In genomic region chr5:51559921-51560658, GRCh38 we compare ENCODE assay signal across 31 cellular contexts.
"Had no signal": no experiment of that assay in that cellular context is flagged by ENCODE, and none has a peak within 500 bp of the region (broad histone marks: within the 10 kb centered on the region; RNA-seq: fewer than 3 reads in every experiment).

No MANE protein-coding gene starts in this region.

- DNase-seq: activated B cell treated with CpG ODN at 0.5 μM for 24 hours; activated CD4-positive, alpha-beta memory T cell treated with anti-CD3 and anti-CD28 coated beads for 36 hours; activated CD4-positive, alpha-beta T cell treated with anti-CD3 and anti-CD28 coated beads for 4 hours; activated CD4-positive, alpha-beta T cell treated with anti-CD3 and anti-CD28 coated beads, Interleukin-2, amount 10 ng/mL, durations not matched to agents 24 days and 14 days; activated CD4-positive, alpha-beta T cell treated with anti-CD3 and anti-CD28 coated beads, Interleukin-2, amount 50 U/mL, for 1 hour; activated CD4-positive, alpha-beta T cell treated with anti-CD3 and anti-CD28 coated beads, Interleukin-2, amount 50 U/mL, for 4 hours; activated CD4-positive, CD25-positive, alpha-beta regulatory T cell treated with anti-CD3 and anti-CD28 coated beads, Interleukin-2, amount 50 U/mL, for 72 hours; activated CD8-positive, alpha-beta memory T cell treated with anti-CD3 and anti-CD28 coated beads, Interleukin-2, amount 50 U/mL, for 4 hours; activated CD8-positive, alpha-beta T cell treated with anti-CD3 and anti-CD28 coated beads for 36 hours; activated effector memory CD4-positive, alpha-beta T cell treated with anti-CD3 and anti-CD28 coated beads, Interleukin-2, amount 50 U/mL, for 16 hours; activated gamma-delta T cell treated with Interleukin-2 at 50 U/mL for 16 hours; activated naive CD4-positive, alpha-beta T cell; activated naive CD4-positive, alpha-beta T cell treated with anti-CD3 and anti-CD28 coated beads for 36 hours; activated naive CD4-positive, alpha-beta T cell treated with anti-CD3 and anti-CD28 coated beads, Interleukin-2, amount 50 U/mL, for 16 hours; activated naive CD8-positive, alpha-beta T cell treated with anti-CD3 and anti-CD28 coated beads for 36 hours; activated T-cell treated with anti-CD3 and anti-CD28 coated beads for 4 hours; activated T-cell treated with anti-CD3 and anti-CD28 coated beads, Interleukin-2, amount 50 U/mL, for 1 hour; activated T-cell treated with anti-CD3 and anti-CD28 coated beads, Interleukin-2, amount 50 U/mL, for 4 hours; activated T-cell treated with anti-CD3 and anti-CD28 coated beads, Interleukin-2, amount 50 U/mL, for 72 hours; adrenal gland; amniotic stem cell; aorta; body of pancreas; brain microvascular endothelial cell; central memory CD4-positive, alpha-beta T cell; T-helper 2 cell; T-helper 9 cell had no signal

- ATAC-seq: activated CD8-positive, alpha-beta T cell treated with anti-CD3 and anti-CD28 coated beads for 36 hours; activated naive CD4-positive, alpha-beta T cell treated with anti-CD3 and anti-CD28 coated beads, Interleukin-2, amount 50 U/mL, for 72 hours; activated T-cell treated with anti-CD3 and anti-CD28 coated beads, Interleukin-2, amount 50 U/mL, for 4 hours; activated T-cell treated with anti-CD3 and anti-CD28 coated beads, Interleukin-2, amount 50 U/mL, for 72 hours; activated T-helper 17 cell treated with anti-CD3 and anti-CD28 coated beads, Interleukin-2, amount 50 U/mL, for 72 hours; body of pancreas had no signal

- H3K27ac ChIP-seq: adrenal gland, body of pancreas, brain microvascular endothelial cell, breast epithelium, VCaP had no signal

- H3K27me3 ChIP-seq: adrenal gland, body of pancreas, brain microvascular endothelial cell, breast epithelium had no signal

- H3K4me3 ChIP-seq: adrenal gland, body of pancreas, breast epithelium had no signal
